Comparison of ENCODE assay signal across 8 cellular contexts in the genomic region with DNA sequence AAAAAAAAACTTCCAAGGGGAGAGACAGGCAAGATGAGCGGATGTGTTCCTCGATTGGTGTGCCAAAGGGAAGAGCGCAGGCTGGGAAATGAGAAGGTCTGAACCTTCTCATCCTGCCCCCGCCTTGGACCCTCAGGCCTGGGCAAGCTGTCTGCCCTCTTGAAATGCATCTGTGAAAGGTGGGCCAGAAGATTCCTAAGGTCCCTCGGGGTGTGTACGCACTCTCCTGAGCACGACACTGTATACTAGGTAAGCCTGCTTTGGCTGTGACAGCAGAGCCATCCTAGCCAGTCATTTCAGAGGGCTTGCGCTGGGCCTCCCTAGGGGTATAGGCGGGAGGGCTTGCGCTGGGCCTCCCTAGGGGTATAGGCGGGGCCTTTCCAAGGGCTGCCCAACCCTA.
"Had no signal": no experiment of that assay in that cellular context is flagged by ENCODE, and none has a peak within 500 bp of the region (broad histone marks: within the 10 kb centered on the region; RNA-seq: fewer than 3 reads in every experiment).

No MANE protein-coding gene starts in this region.

- H3K27me3 ChIP-seq: ovary, thyroid gland had no signal

- DNase-seq: activated CD4-positive, alpha-beta T cell treated with anti-CD3 and anti-CD28 coated beads, Interleukin-2, amount 50 U/mL, for 1 hour; activated naive CD4-positive, alpha-beta T cell treated with Interleukin-2 at 50 U/mL for 16 hours; hippocampal formation; midbrain; stimulated activated naive B cell treated with anti-CD40 and anti-IgM and Interleukin-4, amounts not matched to agents 10 μg/mL and 1 μg/mL and 100 μg/mL, for 72 hours; thyroid gland had no signal

- ATAC-seq: activated CD4-positive, CD25-positive, alpha-beta regulatory T cell treated with anti-CD3 and anti-CD28 coated beads, Interleukin-2, amount 50 U/mL, for 24 hours; stimulated activated naive B cell treated with anti-CD40 and anti-IgM and Interleukin-4, amounts not matched to agents 10 μg/mL and 1 μg/mL and 100 μg/mL, for 72 hours had no signal

- H3K4me3 ChIP-seq: ovary, thyroid gland had no signal

- H3K9me3 ChIP-seq: ovary, thyroid gland had no signal

- H3K36me3 ChIP-seq: ovary, thyroid gland had no signal

- H3K4me1 ChIP-seq: thyroid gland had no signal

- H3K27ac ChIP-seq: ovary, thyroid gland had no signal
